ENCODE assay signal across 24 cellular contexts in the genomic region with DNA sequence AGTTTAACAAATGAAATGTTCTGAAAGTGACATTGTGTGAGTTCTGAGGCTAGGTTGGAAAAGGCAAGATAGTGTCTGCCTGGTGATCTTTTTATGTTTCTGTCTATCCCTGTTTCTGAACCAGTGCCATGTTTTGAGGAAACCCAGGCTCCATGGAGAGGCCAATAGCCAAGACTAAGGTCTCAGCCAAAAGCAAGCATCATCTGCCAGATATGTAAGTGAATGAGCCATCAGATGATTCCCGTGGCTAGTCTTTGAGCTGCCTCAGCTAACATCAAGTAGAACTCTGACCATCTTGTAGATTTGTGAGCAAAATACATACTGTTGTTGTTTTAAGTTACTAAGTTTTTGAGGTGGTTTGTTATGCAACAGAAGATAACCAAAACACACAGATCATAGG. TPM values are rescaled to one million over a fixed set of nuclear protein-coding genes. Genes with fewer than 3 reads are reported as not detected.
"Had no signal": no experiment of that assay in that cellular context is flagged by ENCODE, and none has a peak within 500 bp of the region (broad histone marks: within the 10 kb centered on the region; RNA-seq: fewer than 3 reads in every experiment).

No MANE protein-coding gene starts in this region.

- H3K36me3 Mint-ChIP-seq: naive thymus-derived CD8-positive, alpha-beta T cell; type B pancreatic cell had no signal

- ATAC-seq: activated CD8-positive, alpha-beta T cell treated with anti-CD3 and anti-CD28 coated beads, Interleukin-2, amount 10 ng/mL, durations not matched to agents 7 days and 5 days; naive thymus-derived CD8-positive, alpha-beta T cell; psoas muscle had no signal

- H3K4me1 ChIP-seq: psoas muscle, testis had no signal

- H3K27ac Mint-ChIP-seq: activated CD4-positive, alpha-beta T cell treated with anti-CD3 and anti-CD28 coated beads, Interleukin-2, amount 10 ng/mL, durations not matched to agents 7 days and 5 days; activated CD8-positive, alpha-beta T cell treated with anti-CD3 and anti-CD28 coated beads, Interleukin-2, amount 10 ng/mL, durations not matched to agents 7 days and 5 days; activated naive CD4-positive, alpha-beta T cell treated with anti-CD3 and anti-CD28 coated beads for 36 hours; activated T-cell treated with anti-CD3 and anti-CD28 coated beads, Interleukin-2, amount 50 U/mL, for 24 hours; activated T-helper 2 cell treated with anti-CD3 and anti-CD28 coated beads, Interferon-gamma antibody, Interleukin-2, Interleukin-4, amounts not matched to agents 10 μg/mL and 5 μg/mL and 100 μg/mL, durations not matched to agents 14 hours and 24 hours and 36 hours; dendritic cell treated with granulocyte-macrophage colony-stimulating factor and Interleukin-4, amounts not matched to agents 40 ng/mL and 50 ng/mL, for 4 days; naive thymus-derived CD8-positive, alpha-beta T cell; type B pancreatic cell had no signal

- FAIRE-seq: endothelial cell of umbilical vein, frontal cortex had no signal

- H3K27ac ChIP-seq: brain microvascular endothelial cell, esophagus muscularis mucosa, ovary, psoas muscle, SJCRH30, stomach, testis had no signal

- H3K27me3 ChIP-seq: brain microvascular endothelial cell, esophagus muscularis mucosa, ovary, SJCRH30, stomach, testis had no signal

- H3K36me3 ChIP-seq: brain microvascular endothelial cell, esophagus muscularis mucosa, ovary, SJCRH30, stomach had no signal

- DNase-seq: activated CD4-positive, alpha-beta T cell treated with anti-CD3 and anti-CD28 coated beads, Interleukin-2, amount 10 ng/mL, durations not matched to agents 7 days and 5 days; activated CD8-positive, alpha-beta T cell treated with anti-CD3 and anti-CD28 coated beads, Interleukin-2, amount 10 ng/mL, durations not matched to agents 7 days and 5 days; activated naive CD4-positive, alpha-beta T cell treated with anti-CD3 and anti-CD28 coated beads for 36 hours; activated T-cell treated with anti-CD3 and anti-CD28 coated beads, Interleukin-2, amount 50 U/mL, for 24 hours; anterior cingulate cortex; brain microvascular endothelial cell; cerebellar nuclear complex; effector CD8-positive, alpha-beta T cell; kidney glomerular epithelial cell; mesendoderm; naive thymus-derived CD8-positive, alpha-beta T cell; ovary; psoas muscle; SJCRH30; stomach; T1000; testis had no signal

- H3K27me3 Mint-ChIP-seq: dendritic cell treated with granulocyte-macrophage colony-stimulating factor and Interleukin-4, amounts not matched to agents 40 ng/mL and 50 ng/mL, for 4 days had no signal

- H3K9me3 ChIP-seq: ovary, testis had no signal

- H3K4me3 ChIP-seq: esophagus muscularis mucosa, ovary, psoas muscle, SJCRH30, stomach, testis had no signal

- H3K4me3 Mint-ChIP-seq: activated CD4-positive, alpha-beta T cell treated with anti-CD3 and anti-CD28 coated beads, Interleukin-2, amount 10 ng/mL, durations not matched to agents 7 days and 5 days; activated CD8-positive, alpha-beta T cell treated with anti-CD3 and anti-CD28 coated beads, Interleukin-2, amount 10 ng/mL, durations not matched to agents 7 days and 5 days; activated naive CD4-positive, alpha-beta T cell treated with anti-CD3 and anti-CD28 coated beads for 36 hours; activated T-cell treated with anti-CD3 and anti-CD28 coated beads, Interleukin-2, amount 50 U/mL, for 24 hours; dendritic cell treated with granulocyte-macrophage colony-stimulating factor and Interleukin-4, amounts not matched to agents 40 ng/mL and 50 ng/mL, for 4 days; naive thymus-derived CD8-positive, alpha-beta T cell; type B pancreatic cell had no signal

RNA-seq across cellular contexts. Expression of gene CCNA1, which starts 19.6 kb away (rescaled TPM):
- total RNA-seq: lower leg skin; naive thymus-derived CD8-positive, alpha-beta T cell had no signal
- polyA plus RNA-seq: naive thymus-derived CD8-positive, alpha-beta T cell had no signal
